Comparison of ENCODE assay signal across 29 cellular contexts in the genomic region with DNA sequence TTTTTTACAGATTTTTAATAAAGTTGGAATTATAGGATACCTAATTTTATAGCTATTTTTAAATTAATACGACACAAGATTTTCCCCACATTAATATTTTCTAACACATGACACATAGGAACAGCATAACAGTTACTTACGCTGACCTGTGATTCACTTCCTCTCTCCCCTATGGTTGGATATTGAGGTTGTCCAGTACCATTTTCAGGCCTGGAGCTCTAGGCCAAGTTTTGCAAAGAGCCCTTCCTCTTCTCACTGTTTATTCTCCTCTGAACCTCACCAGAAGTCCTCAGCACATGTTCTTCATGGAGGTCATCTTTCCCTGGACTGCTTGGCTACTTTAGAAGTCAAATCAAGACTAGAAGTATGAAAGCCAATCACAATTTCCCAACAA. TPM values are rescaled to one million over a fixed set of nuclear protein-coding genes. Genes with fewer than 3 reads are reported as not detected.
A peak's percentile ranks its signal among the peaks of the same experiment; 100 is the strongest.
DNase-seq lines count a peak whose midpoint lies in the region; ATAC-seq and TF ChIP-seq lines count a peak whose summit lies in the region.
"Had no signal": no experiment of that assay in that cellular context is flagged by ENCODE, and none has a peak within 500 bp of the region (broad histone marks: within the 10 kb centered on the region; RNA-seq: fewer than 3 reads in every experiment).

No MANE protein-coding gene starts in this region.

- H3K4me1 Mint-ChIP-seq in mesothelial cell of epicardium, result peaks cover 59% of the 10 kb centered on the region

- H3K9me3 Mint-ChIP-seq in mesothelial cell of epicardium, result peaks cover 7% of the 10 kb centered on the region
- H3K9me3 Mint-ChIP-seq: activated T-helper 1 cell treated with anti-CD3 and anti-CD28 coated beads, Interleukin-12 subunit alpha, Interleukin-12 subunit beta, Interleukin-2, Interleukin-4 antibody, amounts not matched to agents 30 ng/mL and 10 ng/mL and 1 ng/mL, durations not matched to agents 14 hours and 24 hours and 36 hours; effector memory CD8-positive, alpha-beta T cell; GM23338; natural killer cell; stimulated activated memory B cell treated with anti-CD40 and anti-IgM and Interleukin-4, amounts not matched to agents 10 μg/mL and 1 μg/mL and 100 μg/mL, for 72 hours had no signal

- peaks cover 6% of the 10 kb centered on the region for H3K36me3 Mint-ChIP-seq in mesothelial cell of epicardium
- H3K36me3 Mint-ChIP-seq: CD14-positive monocyte; natural killer cell; stimulated activated memory B cell treated with anti-CD40 and anti-IgM and Interleukin-4, amounts not matched to agents 10 μg/mL and 1 μg/mL and 100 μg/mL, for 72 hours had no signal

- no peak overlapping the region for H3K4me3 Mint-ChIP-seq in mesothelial cell of epicardium
- H3K4me3 Mint-ChIP-seq: activated T-helper 1 cell treated with anti-CD3 and anti-CD28 coated beads, Interleukin-12 subunit alpha, Interleukin-12 subunit beta, Interleukin-2, Interleukin-4 antibody, amounts not matched to agents 30 ng/mL and 10 ng/mL and 1 ng/mL, durations not matched to agents 14 hours and 24 hours and 36 hours; effector memory CD8-positive, alpha-beta T cell; GM23338; natural killer cell; stimulated activated memory B cell treated with anti-CD40 and anti-IgM and Interleukin-4, amounts not matched to agents 10 μg/mL and 1 μg/mL and 100 μg/mL, for 72 hours had no signal

- no peak overlapping the region for H3K4me3 ChIP-seq in choroid plexus epithelial cell (ENCODE audit: low read depth, low read length)
- H3K4me3 ChIP-seq: GM23338, spleen had no signal

- peak overlapping the region; percentile 98 for H3K27ac Mint-ChIP-seq in mesothelial cell of epicardium
- H3K27ac Mint-ChIP-seq: activated T-helper 1 cell treated with anti-CD3 and anti-CD28 coated beads, Interleukin-12 subunit alpha, Interleukin-12 subunit beta, Interleukin-2, Interleukin-4 antibody, amounts not matched to agents 30 ng/mL and 10 ng/mL and 1 ng/mL, durations not matched to agents 14 hours and 24 hours and 36 hours; CD14-positive monocyte; effector memory CD8-positive, alpha-beta T cell; GM23338; natural killer cell; stimulated activated memory B cell treated with anti-CD40 and anti-IgM and Interleukin-4, amounts not matched to agents 10 μg/mL and 1 μg/mL and 100 μg/mL, for 72 hours had no signal

- ATAC-seq in GM21367 (IDR thresholded peaks at IDR 0.05; ENCODE audit: unreplicated experiment), result no peak
- ATAC-seq in GM21723 (IDR thresholded peaks at IDR 0.05; ENCODE audit: unreplicated experiment), result no peak
- ATAC-seq: effector memory CD8-positive, alpha-beta T cell; esophagus mucosa; GM23338; left ventricle myocardium superior; natural killer cell; stimulated activated memory B cell treated with anti-CD40 and anti-IgM and Interleukin-4, amounts not matched to agents 10 μg/mL and 1 μg/mL and 100 μg/mL, for 72 hours had no signal

- no peaks in the 10 kb centered on the region for H3K27me3 Mint-ChIP-seq in mesothelial cell of epicardium (ENCODE audit: low read depth)

- TF ChIP-seq CTCF in choroid plexus epithelial cell (conservative IDR thresholded peaks at IDR 0.05; ENCODE audit: low read depth, low read length), result no peak
- no peak for TF ChIP-seq CTCF in mesothelial cell of epicardium (IDR thresholded peaks at IDR 0.05; ENCODE audit: unreplicated experiment)

- DNase-seq in ELR (ENCODE audit: low read depth) (peak; percentile 64), NOMO-1 treated with DMSO at 0.1 percent for 48 hours (lab: John Stamatoyannopoulos, UW; ENCODE audit: unreplicated experiment) (peak; percentile 31), choroid plexus epithelial cell (ENCODE audit: low read depth) (peak; percentile 53), mesothelial cell of epicardium (ENCODE audit: low spot score in 2 of 2, unreplicated experiment in 2 of 2) (no peak), activated gamma-delta T cell treated with Interleukin-2 at 50 U/mL for 16 hours (no peak)
- DNase-seq: activated CD4-positive, alpha-beta T cell treated with anti-CD3 and anti-CD28 coated beads, Interleukin-2, amount 50 U/mL, for 1 hour; activated naive CD4-positive, alpha-beta T cell treated with anti-CD3 and anti-CD28 coated beads, Interleukin-2, amount 50 U/mL, for 16 hours; effector memory CD8-positive, alpha-beta T cell; KBM-7; left ventricle myocardium superior; MM.1S; natural killer cell; NCI-H1694; NCI-H2171 treated with DMSO at 0.1 percent for 48 hours; NCI-H524; spleen; stimulated activated CD4-positive, alpha-beta T cell treated with anti-CD3 and anti-CD28 coated beads, Interleukin-2, amount 100 ng/mL, for 48 hours; WERI-Rb-1 had no signal

RNA-seq across cellular contexts. Expression of a gene that starts 28.2 kb away (rescaled TPM):
- not detected in 3 replicates for total RNA-seq in mesothelial cell of epicardium
- total RNA-seq: activated T-helper 1 cell treated with anti-CD3 and anti-CD28 coated beads, Interleukin-12 subunit alpha, Interleukin-12 subunit beta, Interleukin-2, Interleukin-4 antibody, amounts not matched to agents 30 ng/mL and 10 ng/mL and 1 ng/mL, durations not matched to agents 14 hours and 24 hours and 36 hours; cerebellum; esophagus mucosa; GM23338; left ventricle myocardium superior; natural killer cell; osteocyte; spleen; T-helper 2 cell treated with Interferon-gamma antibody and Interleukin-4, amounts not matched to agents 100 ng/mL and 5 ng/mL, for 36 hours; ureter had no signal

Comparison
In these comparisons a context has a peak if more than half of its experiments do, and no peak if none do; other contexts are left out.
1. DNase-seq: peak in ELR (single experiment), NOMO-1 treated with DMSO at 0.1 percent for 48 hours (single experiment) and choroid plexus epithelial cell (single experiment); none in mesothelial cell of epicardium (0 of 2) and activated gamma-delta T cell treated with Interleukin-2 at 50 U/mL for 16 hours (single experiment).